Comparison of ENCODE assay signal across 20 cellular contexts in the genomic region with DNA sequence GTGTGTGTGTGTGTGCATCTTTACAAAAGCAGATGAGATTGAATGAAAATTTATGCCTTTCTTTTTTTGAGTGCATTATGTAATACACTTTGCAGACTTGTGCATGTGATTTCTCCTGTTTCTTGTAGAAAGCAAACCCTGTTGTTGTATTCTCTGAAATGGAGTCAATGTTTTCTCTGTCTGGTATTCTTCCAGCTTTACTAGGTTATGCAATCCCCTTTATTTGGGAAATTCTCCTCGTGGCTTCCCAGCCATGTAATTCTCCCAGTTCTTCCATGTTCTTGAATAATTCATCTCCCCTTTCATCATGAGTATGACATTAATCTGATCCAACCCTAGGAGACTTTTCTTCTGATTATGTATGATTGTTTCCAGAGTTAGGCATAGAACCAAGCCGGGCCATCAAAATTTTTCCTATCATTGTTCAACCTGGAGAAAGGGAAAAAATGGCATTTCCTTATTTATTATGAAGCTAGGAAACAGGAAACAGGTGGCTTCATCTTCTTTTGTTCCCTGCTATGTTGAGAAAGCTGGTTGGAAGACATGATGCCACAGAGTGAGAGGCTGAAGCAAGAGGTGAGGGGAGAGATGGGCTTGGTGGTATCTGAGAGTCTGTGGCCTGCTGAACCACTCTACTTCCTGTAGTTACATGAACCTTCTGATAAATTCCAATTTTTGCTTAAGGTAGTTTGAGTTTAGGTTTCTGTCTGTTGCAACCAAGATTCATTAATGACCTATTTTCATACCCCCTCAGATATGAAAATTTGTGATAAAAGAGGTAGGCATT.
"Had no signal": no experiment of that assay in that cellular context is flagged by ENCODE, and none has a peak within 500 bp of the region (broad histone marks: within the 10 kb centered on the region; RNA-seq: fewer than 3 reads in every experiment).

No MANE protein-coding gene starts in this region.

- H3K27ac ChIP-seq: adrenal gland, colonic mucosa, hepatocyte, pancreas, testis, upper lobe of right lung had no signal

- H3K4me1 Mint-ChIP-seq: activated CD4-positive, alpha-beta T cell treated with anti-CD3 and anti-CD28 coated beads for 36 hours; memory B cell; naive thymus-derived CD4-positive, alpha-beta T cell; stimulated activated naive CD8-positive, alpha-beta T cell treated with anti-CD3 and anti-CD28 coated beads, Interleukin-15, amount 100 ng/mL, for 72 hours; T-helper 17 cell had no signal

- DNase-seq: activated CD4-positive, alpha-beta memory T cell treated with anti-CD3 and anti-CD28 coated beads for 36 hours; activated CD4-positive, alpha-beta T cell treated with anti-CD3 and anti-CD28 coated beads for 36 hours; activated effector memory CD4-positive, alpha-beta T cell treated with Interleukin-2 at 50 U/mL for 16 hours; activated naive CD4-positive, alpha-beta T cell treated with anti-CD3 and anti-CD28 coated beads, Interleukin-2, amount 50 U/mL, for 16 hours; activated T-cell treated with anti-CD3 and anti-CD28 coated beads, Interleukin-2, amount 50 U/mL, for 4 hours; adrenal gland; caudate nucleus; colonic mucosa; effector CD4-positive, alpha-beta T cell; islet precursor cell; mucosa of descending colon; naive thymus-derived CD4-positive, alpha-beta T cell; pancreas; small intestine; stimulated activated naive CD8-positive, alpha-beta T cell treated with anti-CD3 and anti-CD28 coated beads, Interleukin-15, amount 100 ng/mL, for 72 hours; T-helper 17 cell; testis; upper lobe of right lung had no signal

- H3K9me3 ChIP-seq: adrenal gland, colonic mucosa, mucosa of descending colon, pancreas, testis, upper lobe of right lung had no signal

- H2AFZ ChIP-seq: hepatocyte had no signal

- H3K9me3 Mint-ChIP-seq: activated CD4-positive, alpha-beta memory T cell treated with anti-CD3 and anti-CD28 coated beads for 36 hours had no signal

- H3K4me1 ChIP-seq: adrenal gland, colonic mucosa, pancreas, testis, upper lobe of right lung had no signal

- H3K27ac Mint-ChIP-seq: activated CD4-positive, alpha-beta memory T cell treated with anti-CD3 and anti-CD28 coated beads for 36 hours; activated CD4-positive, alpha-beta T cell treated with anti-CD3 and anti-CD28 coated beads for 36 hours; memory B cell; naive thymus-derived CD4-positive, alpha-beta T cell; stimulated activated naive CD8-positive, alpha-beta T cell treated with anti-CD3 and anti-CD28 coated beads, Interleukin-15, amount 100 ng/mL, for 72 hours; T-helper 17 cell had no signal

- H3K4me2 ChIP-seq: hepatocyte had no signal

- H3K4me3 Mint-ChIP-seq: activated CD4-positive, alpha-beta memory T cell treated with anti-CD3 and anti-CD28 coated beads for 36 hours; activated CD4-positive, alpha-beta T cell treated with anti-CD3 and anti-CD28 coated beads for 36 hours; activated T-cell treated with anti-CD3 and anti-CD28 coated beads, Interleukin-2, amount 50 U/mL, for 4 hours; memory B cell; naive thymus-derived CD4-positive, alpha-beta T cell; stimulated activated naive CD8-positive, alpha-beta T cell treated with anti-CD3 and anti-CD28 coated beads, Interleukin-15, amount 100 ng/mL, for 72 hours; T-helper 17 cell had no signal

- H3K27me3 ChIP-seq: adrenal gland, colonic mucosa, hepatocyte, pancreas, testis, upper lobe of right lung had no signal

- H3K36me3 ChIP-seq: adrenal gland, colonic mucosa, pancreas, upper lobe of right lung had no signal

- H3K4me3 ChIP-seq: adrenal gland, colonic mucosa, hepatocyte, mucosa of descending colon, pancreas, testis, upper lobe of right lung had no signal

- H3K36me3 Mint-ChIP-seq: activated CD4-positive, alpha-beta memory T cell treated with anti-CD3 and anti-CD28 coated beads for 36 hours; memory B cell; naive thymus-derived CD4-positive, alpha-beta T cell had no signal

- ATAC-seq: activated CD4-positive, alpha-beta T cell treated with anti-CD3 and anti-CD28 coated beads for 36 hours; activated T-cell treated with anti-CD3 and anti-CD28 coated beads, Interleukin-2, amount 50 U/mL, for 4 hours; mucosa of descending colon; naive thymus-derived CD4-positive, alpha-beta T cell; pancreas; stimulated activated naive CD8-positive, alpha-beta T cell treated with anti-CD3 and anti-CD28 coated beads, Interleukin-15, amount 100 ng/mL, for 72 hours; T-helper 17 cell; upper lobe of right lung had no signal

- H3K27me3 Mint-ChIP-seq: activated CD4-positive, alpha-beta memory T cell treated with anti-CD3 and anti-CD28 coated beads for 36 hours; activated CD4-positive, alpha-beta T cell treated with anti-CD3 and anti-CD28 coated beads for 36 hours; memory B cell; naive thymus-derived CD4-positive, alpha-beta T cell; stimulated activated naive CD8-positive, alpha-beta T cell treated with anti-CD3 and anti-CD28 coated beads, Interleukin-15, amount 100 ng/mL, for 72 hours; T-helper 17 cell had no signal
